1 cellular context compared by ENCODE assay signal in genomic region chr12:129067482-129067881, GRCh38.
TF ChIP-seq lines count a peak whose summit lies in the region.

No MANE protein-coding gene starts in this region.

TF ChIP-seq in K562, 482 proteins besides CTCF, POLR2A, EP300 and RAD21 (continued from another document):
- no peak for TF ChIP-seq MXD1 (CRISPR knock-in tag; IDR thresholded peaks at IDR 0.05; ENCODE audit: borderline replicate concordance, poor library complexity, severe bottlenecking)
- TF ChIP-seq ZBED1 (IDR thresholded peaks at IDR 0.05), result no peak
- no peak for TF ChIP-seq ZBTB17 (CRISPR knock-in tag; IDR thresholded peaks at IDR 0.05)
- TF ChIP-seq FOSL1 (tag; conservative IDR thresholded peaks at IDR 0.05), result no peak
- TF ChIP-seq CREB1 (IDR thresholded peaks at IDR 0.05), result no peak
- TF ChIP-seq CREB1 (CRISPR knock-in tag; IDR thresholded peaks at IDR 0.05), result no peak
- no peak for TF ChIP-seq ZFPM2 (CRISPR knock-in tag; IDR thresholded peaks at IDR 0.05)
- no peak for TF ChIP-seq ZNF395 (CRISPR knock-in tag; IDR thresholded peaks at IDR 0.05)
- no peak for TF ChIP-seq MEF2A (IDR thresholded peaks at IDR 0.05; ENCODE audit: control insufficient read depth, low read depth, low read length)
- TF ChIP-seq ZNF175 (CRISPR knock-in tag; IDR thresholded peaks at IDR 0.05; ENCODE audit: low read depth), result no peak
- no peak for TF ChIP-seq NR1H2 (CRISPR knock-in tag; IDR thresholded peaks at IDR 0.05)
- no peak for TF ChIP-seq ZNF644 (tag; IDR thresholded peaks at IDR 0.05; ENCODE audit: low read depth)
- TF ChIP-seq CCAR2 (IDR thresholded peaks at IDR 0.05; ENCODE audit: low read depth, low read length), result no peak
- TF ChIP-seq KAT2B (IDR thresholded peaks at IDR 0.05; ENCODE audit: low read depth, low read length), result no peak
- TF ChIP-seq IRF2 (CRISPR knock-in tag; IDR thresholded peaks at IDR 0.05), result no peak
